ENCODE assay signal across 8 cellular contexts in genomic region chr20:12970372-12970821, GRCh38. TPM values are rescaled to one million over a fixed set of nuclear protein-coding genes. Genes with fewer than 3 reads are reported as not detected.
A peak's percentile ranks its signal among the peaks of the same experiment; 100 is the strongest.
DNase-seq lines count a peak whose midpoint lies in the region; ATAC-seq, FAIRE-seq and TF ChIP-seq lines count a peak whose summit lies in the region.
"Had no signal": no experiment of that assay in that cellular context is flagged by ENCODE, and none has a peak within 500 bp of the region (broad histone marks: within the 10 kb centered on the region; RNA-seq: fewer than 3 reads in every experiment).

No MANE protein-coding gene starts in this region.

- H3K4me1 Mint-ChIP-seq in activated naive CD8-positive, alpha-beta T cell treated with anti-CD3 and anti-CD28 coated beads, Interleukin-2, amount 50 U/mL, for 24 hours: no peaks in the 10 kb centered on the region

- no peak overlapping the region for H3K4me3 ChIP-seq in colonic mucosa

- H3K27ac Mint-ChIP-seq in activated naive CD8-positive, alpha-beta T cell treated with anti-CD3 and anti-CD28 coated beads, Interleukin-2, amount 50 U/mL, for 24 hours: no peak overlapping the region

- no peaks in the 10 kb centered on the region for H3K4me1 ChIP-seq in colonic mucosa

- no peaks in the 10 kb centered on the region for H3K36me3 ChIP-seq in colonic mucosa
- H3K36me3 ChIP-seq: neutrophil had no signal

- no peaks in the 10 kb centered on the region for H3K36me3 Mint-ChIP-seq in activated naive CD8-positive, alpha-beta T cell treated with anti-CD3 and anti-CD28 coated beads, Interleukin-2, amount 50 U/mL, for 24 hours (ENCODE audit: low read depth)

- no peak overlapping the region for H3K4me3 Mint-ChIP-seq in activated naive CD8-positive, alpha-beta T cell treated with anti-CD3 and anti-CD28 coated beads, Interleukin-2, amount 50 U/mL, for 24 hours

- peak; percentile 50 for TF ChIP-seq CTCF in colonic mucosa (IDR thresholded peaks at IDR 0.05)

- intact Hi-C loops in colonic mucosa (cut with DNase I): loop anchor here (2.0 kb wide), 1 partner anchor 136 kb away; no protein-coding TSS in a partner anchor

- DNase-seq in GM12892 (ENCODE audit: insufficient read length) (no peak), NCI-H1694 treated with DMSO at 0.1 percent for 48 hours (lab: John Stamatoyannopoulos, UW) (peak; percentile 24), colonic mucosa (no peak), middle frontal gyrus (ENCODE audit: extremely low spot score, low spot score) (peak; percentile 6)
- DNase-seq in stimulated activated CD4-positive, alpha-beta T cell treated with anti-CD3 and anti-CD28 coated beads, Interleukin-15, amount 100 ng/mL, for 24 hours: no peak
- no peak for DNase-seq in activated naive CD8-positive, alpha-beta T cell treated with anti-CD3 and anti-CD28 coated beads, Interleukin-2, amount 50 U/mL, for 24 hours

- ATAC-seq in GM21381 (IDR thresholded peaks at IDR 0.05; ENCODE audit: unreplicated experiment): no peak
- no peak for ATAC-seq in activated naive CD8-positive, alpha-beta T cell treated with anti-CD3 and anti-CD28 coated beads, Interleukin-2, amount 50 U/mL, for 24 hours

- no peak overlapping the region for H3K9ac ChIP-seq in colonic mucosa (ENCODE audit: low read depth in 2 of 2, low read length in 2 of 2)

- TF ChIP-seq POLR2A in GM12892 (IDR thresholded peaks at IDR 0.05; ENCODE audit: low read depth, low read length): no peak

- H3K9me3 Mint-ChIP-seq in activated naive CD8-positive, alpha-beta T cell treated with anti-CD3 and anti-CD28 coated beads, Interleukin-2, amount 50 U/mL, for 24 hours: no peaks in the 10 kb centered on the region

- no peaks in the 10 kb centered on the region for H3K9me3 ChIP-seq in colonic mucosa
- H3K9me3 ChIP-seq: neutrophil had no signal

- no peaks in the 10 kb centered on the region for H3K27me3 ChIP-seq in colonic mucosa
- H3K27me3 ChIP-seq: neutrophil had no signal

- H3K27ac ChIP-seq in colonic mucosa: no peak overlapping the region
- H3K27ac ChIP-seq: neutrophil had no signal

- FAIRE-seq in GM12892 (lab: Jason Lieb, UNC): peak; percentile 44

- no peaks in the 10 kb centered on the region for H3K27me3 Mint-ChIP-seq in activated naive CD8-positive, alpha-beta T cell treated with anti-CD3 and anti-CD28 coated beads, Interleukin-2, amount 50 U/mL, for 24 hours

RNA-seq across cellular contexts. Expression of gene SPTLC3, which starts 38.4 kb away (rescaled TPM):
- not detected for polyA plus RNA-seq in GM12892 (2012; ENCODE audit: missing spikeins)
- 10 to 100 TPM in 1 of 2 donors, 1 to 10 TPM in 1; 7.0 to 12.5 TPM for total RNA-seq in colonic mucosa

Comparison
In these comparisons a context has a peak if more than half of its experiments do, and no peak if none do; other contexts are left out.
1. DNase-seq: peak in NCI-H1694 treated with DMSO at 0.1 percent for 48 hours (single experiment) and middle frontal gyrus (single experiment); none in GM12892 (single experiment), colonic mucosa (single experiment), stimulated activated CD4-positive, alpha-beta T cell treated with anti-CD3 and anti-CD28 coated beads, Interleukin-15, amount 100 ng/mL, for 24 hours (single experiment) and activated naive CD8-positive, alpha-beta T cell treated with anti-CD3 and anti-CD28 coated beads, Interleukin-2, amount 50 U/mL, for 24 hours (single experiment).